ENCODE assay signal across 8 cellular contexts in genomic region chr14:76577090-76577489, GRCh38.
"Had no signal": no experiment of that assay in that cellular context is flagged by ENCODE, and none has a peak within 500 bp of the region (broad histone marks: within the 10 kb centered on the region; RNA-seq: fewer than 3 reads in every experiment).

No MANE protein-coding gene starts in this region.

- H3K4me1 ChIP-seq: HAP-1 had no signal

- ATAC-seq: HCT116, HepG2 had no signal

- H3K27ac ChIP-seq: GM23248 had no signal

- H3K36me3 ChIP-seq: HAP-1 had no signal

- H3K9ac ChIP-seq: GM23248 had no signal

- H3K4me3 Mint-ChIP-seq: IgD-negative memory B cell had no signal

- H2AFZ ChIP-seq: GM23248 had no signal

- H3K27ac Mint-ChIP-seq: IgD-negative memory B cell had no signal

- H3K4me1 Mint-ChIP-seq: IgD-negative memory B cell had no signal

- H3K4me3 ChIP-seq: GM23248, HAP-1 had no signal

- H3K9me3 ChIP-seq: HAP-1 had no signal

- H3K36me3 Mint-ChIP-seq: IgD-negative memory B cell had no signal

- DNase-seq: GM23248, GOT3, H7, KBM-7 had no signal
